Comparison of ENCODE assay signal across 10 cellular contexts in genomic region chr1:19456915-19457554, GRCh38. TPM values are rescaled to one million over a fixed set of nuclear protein-coding genes. Genes with fewer than 3 reads are reported as not detected.
DNase-seq lines count a peak whose midpoint lies in the region; ATAC-seq and TF ChIP-seq lines count a peak whose summit lies in the region.
"Had no signal": no experiment of that assay in that cellular context is flagged by ENCODE, and none has a peak within 500 bp of the region (broad histone marks: within the 10 kb centered on the region; RNA-seq: fewer than 3 reads in every experiment).

No MANE protein-coding gene starts in this region.

- no peak overlapping the region for H3K9ac ChIP-seq in colonic mucosa (ENCODE audit: low read depth in 2 of 2, low read length in 2 of 2)

- H3K4me3 Mint-ChIP-seq in activated naive CD4-positive, alpha-beta T cell treated with anti-CD3 and anti-CD28 coated beads, Interleukin-2, amount 10 ng/mL, durations not matched to agents 7 days and 5 days: no peak overlapping the region
- peak overlapping the region; percentile 20 for H3K4me3 Mint-ChIP-seq in activated naive CD8-positive, alpha-beta T cell
- no peak overlapping the region for H3K4me3 Mint-ChIP-seq in CD14-positive monocyte

- H3K9me3 Mint-ChIP-seq in activated naive CD4-positive, alpha-beta T cell treated with anti-CD3 and anti-CD28 coated beads, Interleukin-2, amount 10 ng/mL, durations not matched to agents 7 days and 5 days: no peaks in the 10 kb centered on the region
- H3K9me3 Mint-ChIP-seq in activated naive CD8-positive, alpha-beta T cell (ENCODE audit: low read depth): no peaks in the 10 kb centered on the region
- H3K9me3 Mint-ChIP-seq in CD14-positive monocyte: peaks cover 0 to 2% (median 0%) of the 10 kb centered on the region in 7 donors

- peaks cover 55 to 82% of the 10 kb centered on the region in 2 donors for H3K4me1 ChIP-seq in thyroid gland
- peaks cover 38% of the 10 kb centered on the region for H3K4me1 ChIP-seq in colonic mucosa

- H3K27ac ChIP-seq in thyroid gland (peak overlapping the region in 2 of 3 donors; percentile 31 to 39), colonic mucosa (no peak overlapping the region)

- H3K27me3 Mint-ChIP-seq in activated naive CD4-positive, alpha-beta T cell treated with anti-CD3 and anti-CD28 coated beads, Interleukin-2, amount 10 ng/mL, durations not matched to agents 7 days and 5 days: no peaks in the 10 kb centered on the region
- H3K27me3 Mint-ChIP-seq in activated naive CD8-positive, alpha-beta T cell: no peaks in the 10 kb centered on the region
- H3K27me3 Mint-ChIP-seq in CD14-positive monocyte (ENCODE audit: low read depth in 3 of 3): peaks cover 0 to 2% (median 0%) of the 10 kb centered on the region in 3 donors

- peak overlapping the region; percentile 71 for H3K27ac Mint-ChIP-seq in activated naive CD4-positive, alpha-beta T cell treated with anti-CD3 and anti-CD28 coated beads, Interleukin-2, amount 10 ng/mL, durations not matched to agents 7 days and 5 days
- peak overlapping the region; percentile 89 for H3K27ac Mint-ChIP-seq in activated naive CD8-positive, alpha-beta T cell
- H3K27ac Mint-ChIP-seq in CD14-positive monocyte: no peak overlapping the region

- peaks cover 89% of the 10 kb centered on the region for H3K4me1 Mint-ChIP-seq in activated naive CD4-positive, alpha-beta T cell treated with anti-CD3 and anti-CD28 coated beads, Interleukin-2, amount 10 ng/mL, durations not matched to agents 7 days and 5 days
- peaks cover 90% of the 10 kb centered on the region for H3K4me1 Mint-ChIP-seq in activated naive CD8-positive, alpha-beta T cell (ENCODE audit: low read depth)
- peaks cover 60% of the 10 kb centered on the region for H3K4me1 Mint-ChIP-seq in CD14-positive monocyte

- 76 to 84% methylated on average over 8 to 10 of the region's 10 CpGs for WGBS in thyroid gland, 2 donors

- DNase-seq in activated naive CD4-positive, alpha-beta T cell treated with anti-CD3 and anti-CD28 coated beads, Interleukin-2, amount 10 ng/mL, durations not matched to agents 7 days and 5 days: no peak
- DNase-seq in activated naive CD4-positive, alpha-beta T cell treated with Interleukin-2 at 50 U/mL for 16 hours: no peak
- DNase-seq in left kidney (ENCODE audit: low read depth, low spot score) (peak; percentile 75), thyroid gland (no peak), CD14-positive monocyte (ENCODE audit: low spot score) (no peak), colonic mucosa (no peak)
- DNase-seq: amniotic stem cell, foreskin melanocyte had no signal

- no peaks in the 10 kb centered on the region for H3K27me3 ChIP-seq in thyroid gland
- H3K27me3 ChIP-seq in colonic mucosa: no peaks in the 10 kb centered on the region

- no peaks in the 10 kb centered on the region for H3K36me3 ChIP-seq in thyroid gland
- no peaks in the 10 kb centered on the region for H3K36me3 ChIP-seq in colonic mucosa

- H3K4me3 ChIP-seq in thyroid gland (replicated peaks in 1 of 3): no peak overlapping the region
- H3K4me3 ChIP-seq in colonic mucosa: no peak overlapping the region

- H3K9me3 ChIP-seq in thyroid gland: no peaks in the 10 kb centered on the region
- H3K9me3 ChIP-seq in colonic mucosa: no peaks in the 10 kb centered on the region

- TF ChIP-seq POLR2A in thyroid gland (IDR thresholded peaks at IDR 0.05): no peak

- intact Hi-C loops in thyroid gland (cut with DNase I) (no loop called here), CD14-positive monocyte (cut with micrococcal nuclease) (no loop called here), colonic mucosa (cut with DNase I) (no loop called here)

- CTCF ChIA-PET in activated naive CD4-positive, alpha-beta T cell treated with anti-CD3 and anti-CD28 coated beads, Interleukin-2, amount 10 ng/mL, durations not matched to agents 7 days and 5 days (lab: Charles Lee): no interaction called here

- no peak for TF ChIP-seq CTCF in thyroid gland (IDR thresholded peaks at IDR 0.05)
- no peak for TF ChIP-seq CTCF in CD14-positive monocyte (IDR thresholded peaks at IDR 0.05)
- no peak for TF ChIP-seq CTCF in colonic mucosa (IDR thresholded peaks at IDR 0.05)

- H3K36me3 Mint-ChIP-seq in activated naive CD4-positive, alpha-beta T cell treated with anti-CD3 and anti-CD28 coated beads, Interleukin-2, amount 10 ng/mL, durations not matched to agents 7 days and 5 days: peaks cover 49% of the 10 kb centered on the region
- peaks cover 6% of the 10 kb centered on the region for H3K36me3 Mint-ChIP-seq in activated naive CD8-positive, alpha-beta T cell
- peaks cover 13 to 44% of the 10 kb centered on the region in 2 donors for H3K36me3 Mint-ChIP-seq in CD14-positive monocyte

- no peak for ATAC-seq in GM18520 (IDR thresholded peaks at IDR 0.05; ENCODE audit: unreplicated experiment)

RNA-seq across cellular contexts. Expression of gene CAPZB, which starts 28.3 kb away (rescaled TPM):
- total RNA-seq in thyroid gland (100 to 1,000 TPM in 2 of 4 donors, 10 to 100 TPM in 2; 75.4 to 116 (median 93.1) TPM), colonic mucosa (100 to 1,000 TPM; 397 to 407 TPM)
- polyA plus RNA-seq in CD14-positive monocyte: 100 to 1,000 TPM; 407 to 504 TPM

Comparison
In these comparisons a context has a peak if more than half of its experiments do, and no peak if none do; other contexts are left out.
1. H3K27ac Mint-ChIP-seq: peak in activated naive CD4-positive, alpha-beta T cell treated with anti-CD3 and anti-CD28 coated beads, Interleukin-2, amount 10 ng/mL, durations not matched to agents 7 days and 5 days (single experiment) and activated naive CD8-positive, alpha-beta T cell (single experiment); none in CD14-positive monocyte (0 of 7).